ENCODE assay signal across 8 cellular contexts in genomic region chr20:25233016-25233772, GRCh38. TPM values are rescaled to one million over a fixed set of nuclear protein-coding genes. Genes with fewer than 3 reads are reported as not detected.
A peak's percentile ranks its signal among the peaks of the same experiment; 100 is the strongest.
DNase-seq lines count a peak whose midpoint lies in the region; ATAC-seq and TF ChIP-seq lines count a peak whose summit lies in the region.

No MANE protein-coding gene starts in this region.

- H2AK5ac ChIP-seq in mesendoderm (ENCODE audit: low read length) = no peak overlapping the region

- H2BK15ac ChIP-seq in mesendoderm (replicated peaks; ENCODE audit: low read depth) = no peak overlapping the region

- H3K4me3 ChIP-seq in choroid plexus epithelial cell (ENCODE audit: low read depth, low read length) (no peak overlapping the region), mesendoderm (ENCODE audit: low read length) (no peak overlapping the region)

- no peak overlapping the region for H3K9ac ChIP-seq in mesendoderm (ENCODE audit: low read length)

- no peak for ATAC-seq in HG02759 (IDR thresholded peaks at IDR 0.05; ENCODE audit: unreplicated experiment)
- no peak for ATAC-seq in GM21360 (IDR thresholded peaks at IDR 0.05; ENCODE audit: unreplicated experiment)

- H3K79me2 ChIP-seq in mesendoderm (ENCODE audit: control insufficient read depth, insufficient read depth, low read length) = no peaks in the 10 kb centered on the region

- H3K27ac ChIP-seq in C4-2B = peak overlapping the region; percentile 81
- H3K27ac ChIP-seq in mesendoderm (ENCODE audit: low read depth, low read length) = no peak overlapping the region

- H4K8ac ChIP-seq in mesendoderm (ENCODE audit: low read depth, low read length) = no peak overlapping the region

- no CpG with 5 or more reads among the region's 10 CpGs for WGBS in mesendoderm (ENCODE audit: extremely low coverage, insufficient coverage, low lambda C conversion rate)

- no peak overlapping the region for H4K5ac ChIP-seq in mesendoderm (ENCODE audit: low read length)

- no peak overlapping the region for H3K18ac ChIP-seq in mesendoderm (ENCODE audit: low read length)

- no peak for TF ChIP-seq CTCF in C4-2B (conservative IDR thresholded peaks at IDR 0.05)
- TF ChIP-seq CTCF in choroid plexus epithelial cell (conservative IDR thresholded peaks at IDR 0.05; ENCODE audit: low read depth, low read length) = no peak

- no peaks in the 10 kb centered on the region for H3K36me3 ChIP-seq in mesendoderm (ENCODE audit: control insufficient read depth, insufficient read depth, low read length)

- no peak overlapping the region for H3K4ac ChIP-seq in mesendoderm (ENCODE audit: low read depth, low read length)

- no peak overlapping the region for H2BK5ac ChIP-seq in mesendoderm (ENCODE audit: low read length)

- H3K79me1 ChIP-seq in mesendoderm (ENCODE audit: low read length) = no peaks in the 10 kb centered on the region

- peaks cover 2% of the 10 kb centered on the region for H3K4me1 ChIP-seq in mesendoderm (ENCODE audit: control insufficient read depth, low read depth, low read length)

- H3K27me3 ChIP-seq in mesendoderm (ENCODE audit: insufficient read depth, low read length, poor library complexity) = no peaks in the 10 kb centered on the region

- no peak overlapping the region for H3K4me2 ChIP-seq in mesendoderm (ENCODE audit: low read length)

- H3K56ac ChIP-seq in mesendoderm (ENCODE audit: low read length) = no peak overlapping the region

- no peak overlapping the region for H2BK120ac ChIP-seq in mesendoderm (ENCODE audit: low read depth, low read length)

- no peak overlapping the region for H3K23ac ChIP-seq in mesendoderm (ENCODE audit: low read length)

- DNase-seq in NCI-H2029 (lab: John Stamatoyannopoulos, UW) (peak; percentile 88), choroid plexus epithelial cell (ENCODE audit: low read depth) (peak; percentile 77), mesendoderm (peak; percentile 27), GDM1 (lab: John Stamatoyannopoulos, UW) (no peak)
- no peak for DNase-seq in activated CD4-positive, CD25-positive, alpha-beta regulatory T cell treated with anti-CD3 and anti-CD28 coated beads, Interleukin-2, amount 50 U/mL, for 72 hours

RNA-seq across cellular contexts. Expression of gene PYGB, which starts 14.7 kb away (rescaled TPM):
- polyA plus RNA-seq in mesendoderm (2013, experiment 1 of 2) = 24.7 TPM
- 24.4 TPM for polyA plus RNA-seq in mesendoderm (2013, experiment 2 of 2)

RNA-seq across cellular contexts. Expression of gene ENTPD6, which starts 37.7 kb away (rescaled TPM):
- polyA plus RNA-seq in mesendoderm (2013, experiment 1 of 2) = 25.3 TPM
- 26.1 TPM for polyA plus RNA-seq in mesendoderm (2013, experiment 2 of 2)

Comparison
In these comparisons a context has a peak if more than half of its experiments do, and no peak if none do; other contexts are left out.
1. DNase-seq: peak in NCI-H2029 (single experiment), choroid plexus epithelial cell (single experiment) and mesendoderm (single experiment); none in GDM1 (single experiment) and activated CD4-positive, CD25-positive, alpha-beta regulatory T cell treated with anti-CD3 and anti-CD28 coated beads, Interleukin-2, amount 50 U/mL, for 72 hours (single experiment).